Comparison of ENCODE assay signal across 2 cellular contexts in the genomic region with DNA sequence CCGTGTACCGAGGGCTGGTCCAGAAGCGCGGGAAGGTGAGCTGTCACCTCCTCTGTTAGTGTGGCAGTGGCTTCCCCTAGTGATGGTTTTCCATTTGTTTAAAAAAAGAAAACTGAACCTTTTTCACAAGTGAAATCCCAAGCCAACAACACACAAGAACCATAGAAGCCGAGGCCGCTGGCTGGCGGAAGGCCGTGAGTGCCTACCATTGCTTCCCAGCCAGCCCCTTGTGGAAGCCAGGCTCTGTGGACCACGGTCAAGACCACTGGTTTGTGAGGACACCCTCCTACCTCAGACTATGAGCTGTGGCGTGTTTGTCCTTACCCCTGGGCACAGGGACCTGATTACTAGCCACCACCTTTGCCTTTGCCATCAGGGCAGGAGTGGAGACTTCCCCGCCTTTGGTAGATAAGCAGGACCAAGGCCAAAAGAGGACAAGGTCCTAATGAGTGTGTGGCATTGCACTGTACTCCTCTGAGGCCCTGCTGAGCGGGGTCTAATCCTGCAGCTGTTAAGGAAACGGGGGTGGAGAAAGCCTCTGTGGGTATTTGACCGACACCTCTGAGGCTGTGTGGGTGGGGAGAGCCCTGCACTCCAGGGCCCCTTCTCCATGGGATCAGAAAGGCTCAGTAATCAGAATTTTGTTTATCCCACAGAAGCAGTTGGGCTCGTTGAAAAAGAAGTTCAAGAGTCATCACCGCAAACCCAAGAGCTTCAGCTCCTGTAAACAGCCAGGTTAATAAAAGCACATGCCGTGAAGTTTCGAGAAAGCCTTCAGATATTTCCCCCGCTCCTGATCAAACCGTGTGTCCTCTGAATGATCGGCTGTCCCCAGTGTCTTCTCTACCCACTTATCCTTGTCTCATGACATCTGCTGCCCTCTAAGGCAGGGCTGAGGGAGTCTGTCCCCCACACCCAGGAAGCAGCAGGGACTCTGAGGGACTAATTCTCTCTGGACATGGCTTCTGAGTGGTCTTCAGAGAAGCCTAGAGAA.
TF ChIP-seq lines count a peak whose summit lies in the region.

No MANE protein-coding gene starts in this region.

TF ChIP-seq in WTC11, 78 proteins besides CTCF, POLR2A, EP300 and RAD21:
- TF ChIP-seq, protein P1, sequence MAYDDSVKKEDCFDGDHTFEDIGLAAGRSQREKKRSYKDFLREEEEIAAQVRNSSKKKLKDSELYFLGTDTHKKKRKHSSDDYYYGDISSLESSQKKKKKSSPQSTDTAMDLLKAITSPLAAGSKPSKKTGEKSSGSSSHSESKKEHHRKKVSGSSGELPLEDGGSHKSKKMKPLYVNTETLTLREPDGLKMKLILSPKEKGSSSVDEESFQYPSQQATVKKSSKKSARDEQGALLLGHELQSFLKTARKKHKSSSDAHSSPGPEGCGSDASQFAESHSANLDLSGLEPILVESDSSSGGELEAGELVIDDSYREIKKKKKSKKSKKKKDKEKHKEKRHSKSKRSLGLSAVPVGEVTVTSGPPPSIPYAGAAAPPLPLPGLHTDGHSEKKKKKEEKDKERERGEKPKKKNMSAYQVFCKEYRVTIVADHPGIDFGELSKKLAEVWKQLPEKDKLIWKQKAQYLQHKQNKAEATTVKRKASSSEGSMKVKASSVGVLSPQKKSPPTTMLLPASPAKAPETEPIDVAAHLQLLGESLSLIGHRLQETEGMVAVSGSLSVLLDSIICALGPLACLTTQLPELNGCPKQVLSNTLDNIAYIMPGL (CRISPR knock-in tag; IDR thresholded peaks at IDR 0.05) = no peak
- TF ChIP-seq, protein P2, sequence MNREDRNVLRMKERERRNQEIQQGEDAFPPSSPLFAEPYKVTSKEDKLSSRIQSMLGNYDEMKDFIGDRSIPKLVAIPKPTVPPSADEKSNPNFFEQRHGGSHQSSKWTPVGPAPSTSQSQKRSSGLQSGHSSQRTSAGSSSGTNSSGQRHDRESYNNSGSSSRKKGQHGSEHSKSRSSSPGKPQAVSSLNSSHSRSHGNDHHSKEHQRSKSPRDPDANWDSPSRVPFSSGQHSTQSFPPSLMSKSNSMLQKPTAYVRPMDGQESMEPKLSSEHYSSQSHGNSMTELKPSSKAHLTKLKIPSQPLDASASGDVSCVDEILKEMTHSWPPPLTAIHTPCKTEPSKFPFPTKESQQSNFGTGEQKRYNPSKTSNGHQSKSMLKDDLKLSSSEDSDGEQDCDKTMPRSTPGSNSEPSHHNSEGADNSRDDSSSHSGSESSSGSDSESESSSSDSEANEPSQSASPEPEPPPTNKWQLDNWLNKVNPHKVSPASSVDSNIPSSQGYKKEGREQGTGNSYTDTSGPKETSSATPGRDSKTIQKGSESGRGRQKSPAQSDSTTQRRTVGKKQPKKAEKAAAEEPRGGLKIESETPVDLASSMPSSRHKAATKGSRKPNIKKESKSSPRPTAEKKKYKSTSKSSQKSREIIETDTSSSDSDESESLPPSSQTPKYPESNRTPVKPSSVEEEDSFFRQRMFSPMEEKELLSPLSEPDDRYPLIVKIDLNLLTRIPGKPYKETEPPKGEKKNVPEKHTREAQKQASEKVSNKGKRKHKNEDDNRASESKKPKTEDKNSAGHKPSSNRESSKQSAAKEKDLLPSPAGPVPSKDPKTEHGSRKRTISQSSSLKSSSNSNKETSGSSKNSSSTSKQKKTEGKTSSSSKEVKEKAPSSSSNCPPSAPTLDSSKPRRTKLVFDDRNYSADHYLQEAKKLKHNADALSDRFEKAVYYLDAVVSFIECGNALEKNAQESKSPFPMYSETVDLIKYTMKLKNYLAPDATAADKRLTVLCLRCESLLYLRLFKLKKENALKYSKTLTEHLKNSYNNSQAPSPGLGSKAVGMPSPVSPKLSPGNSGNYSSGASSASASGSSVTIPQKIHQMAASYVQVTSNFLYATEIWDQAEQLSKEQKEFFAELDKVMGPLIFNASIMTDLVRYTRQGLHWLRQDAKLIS (CRISPR knock-in tag; IDR thresholded peaks at IDR 0.05; ENCODE audit: borderline replicate concordance) = no peak
- TF ChIP-seq, protein P3, sequence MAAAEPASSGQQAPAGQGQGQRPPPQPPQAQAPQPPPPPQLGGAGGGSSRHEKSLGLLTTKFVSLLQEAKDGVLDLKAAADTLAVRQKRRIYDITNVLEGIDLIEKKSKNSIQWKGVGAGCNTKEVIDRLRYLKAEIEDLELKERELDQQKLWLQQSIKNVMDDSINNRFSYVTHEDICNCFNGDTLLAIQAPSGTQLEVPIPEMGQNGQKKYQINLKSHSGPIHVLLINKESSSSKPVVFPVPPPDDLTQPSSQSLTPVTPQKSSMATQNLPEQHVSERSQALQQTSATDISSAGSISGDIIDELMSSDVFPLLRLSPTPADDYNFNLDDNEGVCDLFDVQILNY (CRISPR knock-in tag; IDR thresholded peaks at IDR 0.05) = no peak
- TF ChIP-seq KAT7 (CRISPR knock-in tag; IDR thresholded peaks at IDR 0.05; ENCODE audit: borderline replicate concordance) (no peak), NR1H2 (CRISPR knock-in tag; IDR thresholded peaks at IDR 0.05) (no peak), ATF1 (CRISPR knock-in tag; IDR thresholded peaks at IDR 0.05) (no peak)

TF ChIP-seq in H1, 55 proteins besides CTCF, POLR2A, EP300 and RAD21:
- TF ChIP-seq SP2 (IDR thresholded peaks at IDR 0.05; ENCODE audit: low read length) = no peak
- TF ChIP-seq, protein P4, sequence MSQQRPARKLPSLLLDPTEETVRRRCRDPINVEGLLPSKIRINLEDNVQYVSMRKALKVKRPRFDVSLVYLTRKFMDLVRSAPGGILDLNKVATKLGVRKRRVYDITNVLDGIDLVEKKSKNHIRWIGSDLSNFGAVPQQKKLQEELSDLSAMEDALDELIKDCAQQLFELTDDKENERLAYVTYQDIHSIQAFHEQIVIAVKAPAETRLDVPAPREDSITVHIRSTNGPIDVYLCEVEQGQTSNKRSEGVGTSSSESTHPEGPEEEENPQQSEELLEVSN (IDR thresholded peaks at IDR 0.05) = no peak
- peak; percentile 20; the same call in 1 of the 2 replicates for TF ChIP-seq POLR2AphosphoS5 (IDR thresholded peaks at IDR 0.05; ENCODE audit: low read depth, low read length)
- TF ChIP-seq KDM1A (IDR thresholded peaks at IDR 0.05; ENCODE audit: borderline replicate concordance, low read length) = no peak
